2 cellular contexts compared by ENCODE assay signal in the genomic region with DNA sequence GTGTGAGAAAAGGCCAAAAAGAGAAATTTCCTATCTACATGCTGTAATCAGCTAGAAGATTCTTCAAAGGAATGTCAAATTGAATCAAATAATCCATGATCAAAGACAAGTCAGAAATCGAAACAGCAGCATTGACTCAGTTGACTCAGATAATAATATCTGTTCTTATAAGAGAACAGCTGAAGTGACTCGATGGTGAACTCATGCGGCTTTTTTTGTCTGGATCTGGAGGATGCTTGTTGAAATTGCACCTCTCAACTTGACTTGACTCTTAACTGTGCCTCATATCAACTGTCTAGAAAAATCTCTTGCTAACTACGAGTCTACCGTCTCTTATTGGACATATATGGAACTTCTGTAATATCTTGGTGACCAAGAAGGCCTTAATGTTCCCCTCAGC.
TF ChIP-seq lines count a peak whose summit lies in the region.

No MANE protein-coding gene starts in this region.

TF ChIP-seq in GM23338, 12 proteins besides CTCF, POLR2A, EP300 and RAD21 (continued from another document):
- TF ChIP-seq, protein P1, sequence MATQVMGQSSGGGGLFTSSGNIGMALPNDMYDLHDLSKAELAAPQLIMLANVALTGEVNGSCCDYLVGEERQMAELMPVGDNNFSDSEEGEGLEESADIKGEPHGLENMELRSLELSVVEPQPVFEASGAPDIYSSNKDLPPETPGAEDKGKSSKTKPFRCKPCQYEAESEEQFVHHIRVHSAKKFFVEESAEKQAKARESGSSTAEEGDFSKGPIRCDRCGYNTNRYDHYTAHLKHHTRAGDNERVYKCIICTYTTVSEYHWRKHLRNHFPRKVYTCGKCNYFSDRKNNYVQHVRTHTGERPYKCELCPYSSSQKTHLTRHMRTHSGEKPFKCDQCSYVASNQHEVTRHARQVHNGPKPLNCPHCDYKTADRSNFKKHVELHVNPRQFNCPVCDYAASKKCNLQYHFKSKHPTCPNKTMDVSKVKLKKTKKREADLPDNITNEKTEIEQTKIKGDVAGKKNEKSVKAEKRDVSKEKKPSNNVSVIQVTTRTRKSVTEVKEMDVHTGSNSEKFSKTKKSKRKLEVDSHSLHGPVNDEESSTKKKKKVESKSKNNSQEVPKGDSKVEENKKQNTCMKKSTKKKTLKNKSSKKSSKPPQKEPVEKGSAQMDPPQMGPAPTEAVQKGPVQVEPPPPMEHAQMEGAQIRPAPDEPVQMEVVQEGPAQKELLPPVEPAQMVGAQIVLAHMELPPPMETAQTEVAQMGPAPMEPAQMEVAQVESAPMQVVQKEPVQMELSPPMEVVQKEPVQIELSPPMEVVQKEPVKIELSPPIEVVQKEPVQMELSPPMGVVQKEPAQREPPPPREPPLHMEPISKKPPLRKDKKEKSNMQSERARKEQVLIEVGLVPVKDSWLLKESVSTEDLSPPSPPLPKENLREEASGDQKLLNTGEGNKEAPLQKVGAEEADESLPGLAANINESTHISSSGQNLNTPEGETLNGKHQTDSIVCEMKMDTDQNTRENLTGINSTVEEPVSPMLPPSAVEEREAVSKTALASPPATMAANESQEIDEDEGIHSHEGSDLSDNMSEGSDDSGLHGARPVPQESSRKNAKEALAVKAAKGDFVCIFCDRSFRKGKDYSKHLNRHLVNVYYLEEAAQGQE (IDR thresholded peaks at IDR 0.05; ENCODE audit: unreplicated experiment) = no peak
- TF ChIP-seq STAT1 (IDR thresholded peaks at IDR 0.05; ENCODE audit: unreplicated experiment) (no peak), CREB1 (CRISPR knock-in tag; IDR thresholded peaks at IDR 0.05; ENCODE audit: low read depth) (no peak), EZH2 (IDR thresholded peaks at IDR 0.05; ENCODE audit: low read depth, unreplicated experiment) (no peak), ZNF331 (CRISPR knock-in tag; IDR thresholded peaks at IDR 0.05; ENCODE audit: low read depth) (no peak), JUNB (IDR thresholded peaks at IDR 0.05; ENCODE audit: unreplicated experiment) (no peak), POLR2AphosphoS5 (IDR thresholded peaks at IDR 0.05; ENCODE audit: low read depth) (no peak)
- TF ChIP-seq, protein P2, sequence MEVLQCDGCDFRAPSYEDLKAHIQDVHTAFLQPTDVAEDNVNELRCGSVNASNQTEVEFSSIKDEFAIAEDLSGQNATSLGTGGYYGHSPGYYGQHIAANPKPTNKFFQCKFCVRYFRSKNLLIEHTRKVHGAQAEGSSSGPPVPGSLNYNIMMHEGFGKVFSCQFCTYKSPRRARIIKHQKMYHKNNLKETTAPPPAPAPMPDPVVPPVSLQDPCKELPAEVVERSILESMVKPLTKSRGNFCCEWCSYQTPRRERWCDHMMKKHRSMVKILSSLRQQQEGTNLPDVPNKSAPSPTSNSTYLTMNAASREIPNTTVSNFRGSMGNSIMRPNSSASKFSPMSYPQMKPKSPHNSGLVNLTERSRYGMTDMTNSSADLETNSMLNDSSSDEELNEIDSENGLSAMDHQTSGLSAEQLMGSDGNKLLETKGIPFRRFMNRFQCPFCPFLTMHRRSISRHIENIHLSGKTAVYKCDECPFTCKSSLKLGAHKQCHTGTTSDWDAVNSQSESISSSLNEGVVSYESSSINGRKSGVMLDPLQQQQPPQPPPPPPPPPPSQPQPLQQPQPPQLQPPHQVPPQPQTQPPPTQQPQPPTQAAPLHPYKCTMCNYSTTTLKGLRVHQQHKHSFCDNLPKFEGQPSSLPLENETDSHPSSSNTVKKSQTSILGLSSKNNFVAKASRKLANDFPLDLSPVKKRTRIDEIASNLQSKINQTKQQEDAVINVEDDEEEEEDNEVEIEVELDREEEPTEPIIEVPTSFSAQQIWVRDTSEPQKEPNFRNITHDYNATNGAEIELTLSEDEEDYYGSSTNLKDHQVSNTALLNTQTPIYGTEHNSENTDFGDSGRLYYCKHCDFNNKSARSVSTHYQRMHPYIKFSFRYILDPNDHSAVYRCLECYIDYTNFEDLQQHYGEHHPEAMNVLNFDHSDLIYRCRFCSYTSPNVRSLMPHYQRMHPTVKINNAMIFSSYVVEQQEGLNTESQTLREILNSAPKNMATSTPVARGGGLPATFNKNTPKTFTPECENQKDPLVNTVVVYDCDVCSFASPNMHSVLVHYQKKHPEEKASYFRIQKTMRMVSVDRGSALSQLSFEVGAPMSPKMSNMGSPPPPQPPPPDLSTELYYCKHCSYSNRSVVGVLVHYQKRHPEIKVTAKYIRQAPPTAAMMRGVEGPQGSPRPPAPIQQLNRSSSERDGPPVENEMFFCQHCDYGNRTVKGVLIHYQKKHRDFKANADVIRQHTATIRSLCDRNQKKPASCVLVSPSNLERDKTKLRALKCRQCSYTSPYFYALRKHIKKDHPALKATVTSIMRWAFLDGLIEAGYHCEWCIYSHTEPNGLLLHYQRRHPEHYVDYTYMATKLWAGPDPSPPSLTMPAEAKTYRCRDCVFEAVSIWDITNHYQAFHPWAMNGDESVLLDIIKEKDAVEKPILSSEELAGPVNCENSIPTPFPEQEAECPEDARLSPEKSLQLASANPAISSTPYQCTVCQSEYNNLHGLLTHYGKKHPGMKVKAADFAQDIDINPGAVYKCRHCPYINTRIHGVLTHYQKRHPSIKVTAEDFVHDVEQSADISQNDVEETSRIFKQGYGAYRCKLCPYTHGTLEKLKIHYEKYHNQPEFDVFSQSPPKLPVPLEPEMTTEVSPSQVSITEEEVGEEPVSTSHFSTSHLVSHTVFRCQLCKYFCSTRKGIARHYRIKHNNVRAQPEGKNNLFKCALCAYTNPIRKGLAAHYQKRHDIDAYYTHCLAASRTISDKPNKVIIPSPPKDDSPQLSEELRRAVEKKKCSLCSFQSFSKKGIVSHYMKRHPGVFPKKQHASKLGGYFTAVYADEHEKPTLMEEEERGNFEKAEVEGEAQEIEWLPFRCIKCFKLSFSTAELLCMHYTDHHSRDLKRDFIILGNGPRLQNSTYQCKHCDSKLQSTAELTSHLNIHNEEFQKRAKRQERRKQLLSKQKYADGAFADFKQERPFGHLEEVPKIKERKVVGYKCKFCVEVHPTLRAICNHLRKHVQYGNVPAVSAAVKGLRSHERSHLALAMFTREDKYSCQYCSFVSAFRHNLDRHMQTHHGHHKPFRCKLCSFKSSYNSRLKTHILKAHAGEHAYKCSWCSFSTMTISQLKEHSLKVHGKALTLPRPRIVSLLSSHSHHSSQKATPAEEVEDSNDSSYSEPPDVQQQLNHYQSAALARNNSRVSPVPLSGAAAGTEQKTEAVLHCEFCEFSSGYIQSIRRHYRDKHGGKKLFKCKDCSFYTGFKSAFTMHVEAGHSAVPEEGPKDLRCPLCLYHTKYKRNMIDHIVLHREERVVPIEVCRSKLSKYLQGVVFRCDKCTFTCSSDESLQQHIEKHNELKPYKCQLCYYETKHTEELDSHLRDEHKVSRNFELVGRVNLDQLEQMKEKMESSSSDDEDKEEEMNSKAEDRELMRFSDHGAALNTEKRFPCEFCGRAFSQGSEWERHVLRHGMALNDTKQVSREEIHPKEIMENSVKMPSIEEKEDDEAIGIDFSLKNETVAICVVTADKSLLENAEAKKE (CRISPR knock-in tag; IDR thresholded peaks at IDR 0.05) = no peak

TF ChIP-seq in WTC11, 78 proteins besides CTCF, POLR2A, EP300 and RAD21 (continued from another document):
- TF ChIP-seq ZNF317 (CRISPR knock-in tag; IDR thresholded peaks at IDR 0.05; ENCODE audit: borderline replicate concordance, low read depth) = no peak
- no peak for TF ChIP-seq FOXP1 (CRISPR knock-in tag; IDR thresholded peaks at IDR 0.05; ENCODE audit: borderline replicate concordance)
- TF ChIP-seq E2F1 (CRISPR knock-in tag; IDR thresholded peaks at IDR 0.05) = no peak
- no peak for TF ChIP-seq NFYB (CRISPR knock-in tag; conservative IDR thresholded peaks at IDR 0.05; ENCODE audit: low read depth)
- TF ChIP-seq USF1 (CRISPR knock-in tag; IDR thresholded peaks at IDR 0.05) = no peak
- no peak for TF ChIP-seq CREB1 (CRISPR knock-in tag; IDR thresholded peaks at IDR 0.05)
- TF ChIP-seq RELA (CRISPR knock-in tag; IDR thresholded peaks at IDR 0.05; ENCODE audit: borderline replicate concordance) = no peak
- no peak for TF ChIP-seq CDX4 (CRISPR knock-in tag; IDR thresholded peaks at IDR 0.05; ENCODE audit: borderline replicate concordance)
- TF ChIP-seq HMGXB4 (CRISPR knock-in tag; IDR thresholded peaks at IDR 0.05) = no peak
